Comparison of ENCODE assay signal across 20 cellular contexts in genomic region chr10:7181416-7181815, GRCh38.
DNase-seq lines count a peak whose midpoint lies in the region; ATAC-seq and TF ChIP-seq lines count a peak whose summit lies in the region.
"Had no signal": no experiment of that assay in that cellular context is flagged by ENCODE, and none has a peak within 500 bp of the region (broad histone marks: within the 10 kb centered on the region; RNA-seq: fewer than 3 reads in every experiment).

No MANE protein-coding gene starts in this region.

- TF ChIP-seq CTCF in neutrophil (IDR thresholded peaks at IDR 0.05), result no peak

- no peaks in the 10 kb centered on the region for H3K27me3 ChIP-seq in neutrophil
- H3K27me3 ChIP-seq: BLaER1 had no signal

- H3K27ac Mint-ChIP-seq in activated CD4-positive, alpha-beta T cell treated with anti-CD3 and anti-CD28 coated beads for 36 hours, result no peak overlapping the region
- H3K27ac Mint-ChIP-seq in activated CD4-positive, alpha-beta T cell treated with anti-CD3 and anti-CD28 coated beads, Interleukin-2, amount 10 ng/mL, durations not matched to agents 24 days and 14 days, result no peak overlapping the region
- no peak overlapping the region for H3K27ac Mint-ChIP-seq in activated naive CD4-positive, alpha-beta T cell treated with anti-CD3 and anti-CD28 coated beads, Interleukin-2, amount 50 U/mL, for 72 hours
- no peak overlapping the region for H3K27ac Mint-ChIP-seq in activated naive CD4-positive, alpha-beta T cell treated with anti-CD3 and anti-CD28 coated beads, Interleukin-2, amount 10 ng/mL, durations not matched to agents 7 days and 5 days
- no peak overlapping the region for H3K27ac Mint-ChIP-seq in stimulated activated naive CD8-positive, alpha-beta T cell treated with anti-CD3 and anti-CD28 coated beads, Interleukin-15, amount 100 ng/mL, for 72 hours
- H3K27ac Mint-ChIP-seq: B cell; CD8-positive, alpha-beta T cell had no signal

- POLR2A ChIA-PET in activated CD4-positive, alpha-beta T cell treated with anti-CD3 and anti-CD28 coated beads for 36 hours (lab: Charles Lee), result no interaction called here

- intact Hi-C loops in activated CD4-positive, alpha-beta T cell treated with anti-CD3 and anti-CD28 coated beads for 36 hours (cut with DNase I, micrococcal nuclease), result loop anchor here in 1 of 2 experiments (10.0 kb wide), 1 partner anchor 597 kb away; the partner anchor contains the start of gene PRKCQ
- intact Hi-C loops in activated CD4-positive, alpha-beta T cell treated with anti-CD3 and anti-CD28 coated beads, Interleukin-2, amount 10 ng/mL, durations not matched to agents 24 days and 14 days (cut with micrococcal nuclease), result no loop called here

- no peaks in the 10 kb centered on the region for H3K36me3 ChIP-seq in neutrophil

- H3K4me1 ChIP-seq in neutrophil (ENCODE audit: control insufficient read depth in 1 of 2, insufficient read depth in 1 of 2, low read depth in 1 of 2, low read length in 1 of 2), result peaks cover 34 to 35% of the 10 kb centered on the region in 2 experiments
- H3K4me1 ChIP-seq: Caco-2 had no signal

- DNase-seq in activated CD4-positive, alpha-beta T cell treated with anti-CD3 and anti-CD28 coated beads for 36 hours, result no peak
- DNase-seq in activated CD4-positive, alpha-beta T cell treated with anti-CD3 and anti-CD28 coated beads, Interleukin-2, amount 10 ng/mL, durations not matched to agents 24 days and 14 days, result no peak
- DNase-seq in activated naive CD4-positive, alpha-beta T cell treated with anti-CD3 and anti-CD28 coated beads, Interleukin-2, amount 50 U/mL, for 72 hours (ENCODE audit: low spot score in 2 of 2), result no peak
- DNase-seq in activated naive CD4-positive, alpha-beta T cell treated with anti-CD3 and anti-CD28 coated beads, Interleukin-2, amount 10 ng/mL, durations not matched to agents 7 days and 5 days, result no peak
- DNase-seq in stimulated activated naive CD8-positive, alpha-beta T cell treated with anti-CD3 and anti-CD28 coated beads, Interleukin-15, Interleukin-2, amounts not matched to agents 100 U/mL and 50 U/mL, for 24 hours, result no peak
- no peak for DNase-seq in stimulated activated naive CD8-positive, alpha-beta T cell treated with anti-CD3 and anti-CD28 coated beads, Interleukin-15, amount 100 ng/mL, for 72 hours
- no peak for DNase-seq in NCI-H2227 (lab: John Stamatoyannopoulos, UW; ENCODE audit: unreplicated experiment)
- DNase-seq: Caco-2; CD4-positive, CD25-positive, alpha-beta regulatory T cell; CD8-positive, alpha-beta T cell; DMS153; DND-41; GM23248; H7; HCEC 1CT had no signal

- H3K9me3 Mint-ChIP-seq in activated CD4-positive, alpha-beta T cell treated with anti-CD3 and anti-CD28 coated beads for 36 hours (ENCODE audit: low read depth), result peaks cover 19% of the 10 kb centered on the region
- peaks cover 23% of the 10 kb centered on the region for H3K9me3 Mint-ChIP-seq in activated CD4-positive, alpha-beta T cell treated with anti-CD3 and anti-CD28 coated beads, Interleukin-2, amount 10 ng/mL, durations not matched to agents 24 days and 14 days
- H3K9me3 Mint-ChIP-seq in activated naive CD4-positive, alpha-beta T cell treated with anti-CD3 and anti-CD28 coated beads, Interleukin-2, amount 50 U/mL, for 72 hours, result peaks cover 12 to 19% of the 10 kb centered on the region in 2 donors
- H3K9me3 Mint-ChIP-seq in activated naive CD4-positive, alpha-beta T cell treated with anti-CD3 and anti-CD28 coated beads, Interleukin-2, amount 10 ng/mL, durations not matched to agents 7 days and 5 days, result peaks cover 22% of the 10 kb centered on the region
- H3K9me3 Mint-ChIP-seq in stimulated activated naive CD8-positive, alpha-beta T cell treated with anti-CD3 and anti-CD28 coated beads, Interleukin-15, amount 100 ng/mL, for 72 hours, result peaks cover 36 to 47% of the 10 kb centered on the region in 2 donors
- H3K9me3 Mint-ChIP-seq: CD8-positive, alpha-beta T cell had no signal

- no peaks in the 10 kb centered on the region for H3K9me3 ChIP-seq in neutrophil

- ATAC-seq in activated CD4-positive, alpha-beta T cell treated with anti-CD3 and anti-CD28 coated beads for 36 hours, result peak; percentile 52
- ATAC-seq in activated naive CD4-positive, alpha-beta T cell treated with anti-CD3 and anti-CD28 coated beads, Interleukin-2, amount 50 U/mL, for 72 hours, result peak; percentile 43 to 46
- peak; percentile 44 for ATAC-seq in stimulated activated naive CD8-positive, alpha-beta T cell treated with anti-CD3 and anti-CD28 coated beads, Interleukin-15, Interleukin-2, amounts not matched to agents 100 U/mL and 50 U/mL, for 24 hours
- no peak for ATAC-seq in stimulated activated naive CD8-positive, alpha-beta T cell treated with anti-CD3 and anti-CD28 coated beads, Interleukin-15, amount 100 ng/mL, for 72 hours
- ATAC-seq: CD8-positive, alpha-beta T cell had no signal

- no peak overlapping the region for H3K4me3 ChIP-seq in neutrophil (ENCODE audit: low read depth in 1 of 2, low read length in 1 of 2)
- H3K4me3 ChIP-seq: BLaER1, GM23248 had no signal

- CTCF ChIA-PET in activated CD4-positive, alpha-beta T cell treated with anti-CD3 and anti-CD28 coated beads for 36 hours (lab: Charles Lee), result interaction anchor here (0.7 to 0.8 kb wide), 2 partner anchors 18 to 20 kb away, joined by 3 to 4 read pairs; no protein-coding TSS in a partner anchor
- CTCF ChIA-PET in activated naive CD4-positive, alpha-beta T cell treated with anti-CD3 and anti-CD28 coated beads, Interleukin-2, amount 10 ng/mL, durations not matched to agents 7 days and 5 days (lab: Charles Lee), result no interaction called here

- H3K36me3 Mint-ChIP-seq in activated CD4-positive, alpha-beta T cell treated with anti-CD3 and anti-CD28 coated beads for 36 hours (ENCODE audit: low read depth), result peaks cover 71% of the 10 kb centered on the region
- H3K36me3 Mint-ChIP-seq in activated CD4-positive, alpha-beta T cell treated with anti-CD3 and anti-CD28 coated beads, Interleukin-2, amount 10 ng/mL, durations not matched to agents 24 days and 14 days (ENCODE audit: low read depth), result peaks cover 76% of the 10 kb centered on the region
- H3K36me3 Mint-ChIP-seq in activated naive CD4-positive, alpha-beta T cell treated with anti-CD3 and anti-CD28 coated beads, Interleukin-2, amount 50 U/mL, for 72 hours, result peaks cover 47 to 62% of the 10 kb centered on the region in 2 donors
- peaks cover 75% of the 10 kb centered on the region for H3K36me3 Mint-ChIP-seq in activated naive CD4-positive, alpha-beta T cell treated with anti-CD3 and anti-CD28 coated beads, Interleukin-2, amount 10 ng/mL, durations not matched to agents 7 days and 5 days

- no peaks in the 10 kb centered on the region for H3K27me3 Mint-ChIP-seq in activated CD4-positive, alpha-beta T cell treated with anti-CD3 and anti-CD28 coated beads for 36 hours
- H3K27me3 Mint-ChIP-seq in activated CD4-positive, alpha-beta T cell treated with anti-CD3 and anti-CD28 coated beads, Interleukin-2, amount 10 ng/mL, durations not matched to agents 24 days and 14 days, result no peaks in the 10 kb centered on the region
- no peaks in the 10 kb centered on the region for H3K27me3 Mint-ChIP-seq in activated naive CD4-positive, alpha-beta T cell treated with anti-CD3 and anti-CD28 coated beads, Interleukin-2, amount 10 ng/mL, durations not matched to agents 7 days and 5 days
- H3K27me3 Mint-ChIP-seq in stimulated activated naive CD8-positive, alpha-beta T cell treated with anti-CD3 and anti-CD28 coated beads, Interleukin-15, amount 100 ng/mL, for 72 hours, result no peaks in the 10 kb centered on the region
- H3K27me3 Mint-ChIP-seq: B cell; CD4-positive, CD25-positive, alpha-beta regulatory T cell had no signal

- peaks cover 36% of the 10 kb centered on the region for H3K4me1 Mint-ChIP-seq in activated CD4-positive, alpha-beta T cell treated with anti-CD3 and anti-CD28 coated beads for 36 hours
- H3K4me1 Mint-ChIP-seq in activated CD4-positive, alpha-beta T cell treated with anti-CD3 and anti-CD28 coated beads, Interleukin-2, amount 10 ng/mL, durations not matched to agents 24 days and 14 days, result peaks cover 25% of the 10 kb centered on the region
- H3K4me1 Mint-ChIP-seq in activated naive CD4-positive, alpha-beta T cell treated with anti-CD3 and anti-CD28 coated beads, Interleukin-2, amount 10 ng/mL, durations not matched to agents 7 days and 5 days, result peaks cover 25% of the 10 kb centered on the region
- peaks cover 25% of the 10 kb centered on the region for H3K4me1 Mint-ChIP-seq in stimulated activated naive CD8-positive, alpha-beta T cell treated with anti-CD3 and anti-CD28 coated beads, Interleukin-15, amount 100 ng/mL, for 72 hours

- peak overlapping the region; percentile 10 for H3K27ac ChIP-seq in neutrophil
- H3K27ac ChIP-seq: 22Rv1, BLaER1, C4-2B, GM23248 had no signal

- H3K4me3 Mint-ChIP-seq in activated CD4-positive, alpha-beta T cell treated with anti-CD3 and anti-CD28 coated beads for 36 hours, result no peak overlapping the region
- no peak overlapping the region for H3K4me3 Mint-ChIP-seq in activated CD4-positive, alpha-beta T cell treated with anti-CD3 and anti-CD28 coated beads, Interleukin-2, amount 10 ng/mL, durations not matched to agents 24 days and 14 days
- no peak overlapping the region for H3K4me3 Mint-ChIP-seq in activated naive CD4-positive, alpha-beta T cell treated with anti-CD3 and anti-CD28 coated beads, Interleukin-2, amount 10 ng/mL, durations not matched to agents 7 days and 5 days
- no peak overlapping the region for H3K4me3 Mint-ChIP-seq in stimulated activated naive CD8-positive, alpha-beta T cell treated with anti-CD3 and anti-CD28 coated beads, Interleukin-15, amount 100 ng/mL, for 72 hours
- H3K4me3 Mint-ChIP-seq: B cell; CD4-positive, CD25-positive, alpha-beta regulatory T cell; CD8-positive, alpha-beta T cell had no signal
